Comparison of ENCODE assay signal across 23 cellular contexts in genomic region chr17:67270411-67270810, GRCh38. TPM values are rescaled to one million over a fixed set of nuclear protein-coding genes. Genes with fewer than 3 reads are reported as not detected.
A peak's percentile ranks its signal among the peaks of the same experiment; 100 is the strongest.
DNase-seq lines count a peak whose midpoint lies in the region; ATAC-seq and TF ChIP-seq lines count a peak whose summit lies in the region.
"Had no signal": no experiment of that assay in that cellular context is flagged by ENCODE, and none has a peak within 500 bp of the region (broad histone marks: within the 10 kb centered on the region; RNA-seq: fewer than 3 reads in every experiment).

No MANE protein-coding gene starts in this region.

- no peak overlapping the region for H3K23ac ChIP-seq in IMR-90 (ENCODE audit: low read depth, low read length)

- H3K4ac ChIP-seq in IMR-90 (ENCODE audit: low read depth, low read length): no peak overlapping the region

- CTCF ChIA-PET in IMR-90 (lab: Yijun Ruan, JAX): no interaction called here

- H3K4me3 ChIP-seq in IMR-90 (ENCODE audit: insufficient read depth, low read depth, low read length): no peak overlapping the region
- no peak overlapping the region for H3K4me3 ChIP-seq in NB4 (ENCODE audit: low read depth, low read length)
- H3K4me3 ChIP-seq: GM12878 had no signal

- in situ Hi-C loops in IMR-90 (cut with MboI; ENCODE audit: low sequenced_read_pairs): no loop called here

- H4K20me1 ChIP-seq in IMR-90 (ENCODE audit: insufficient read depth, low read length): no peaks in the 10 kb centered on the region

- no peaks in the 10 kb centered on the region for H3K27me3 ChIP-seq in IMR-90 (ENCODE audit: control insufficient read depth, insufficient read depth, low read length)

- H4K91ac ChIP-seq in IMR-90 (ENCODE audit: insufficient read depth, low read depth, low read length): no peak overlapping the region

- no peak overlapping the region for H3K14ac ChIP-seq in IMR-90 (replicated peaks; ENCODE audit: low read depth, low read length)

- intact Hi-C loops in IMR-90 (cut with micrococcal nuclease): no loop called here

- no peak overlapping the region for H4K8ac ChIP-seq in IMR-90 (ENCODE audit: low read depth in 2 of 2, low read length in 2 of 2)

- no peak overlapping the region for H2AK9ac ChIP-seq in IMR-90 (replicated peaks; ENCODE audit: low read depth, low read length, poor library complexity)

- H3K9ac ChIP-seq in IMR-90 (ENCODE audit: low read depth, low read length): no peak overlapping the region

- no TSS peak for BruUV-seq in IMR-90 (replicated peaks; lab: Mats Ljungman, UMichigan)

- TF ChIP-seq POLR2A in IMR-90 (IDR thresholded peaks at IDR 0.05; ENCODE audit: low read depth, low read length) (no peak), NB4 (IDR thresholded peaks at IDR 0.05; ENCODE audit: extremely low read depth, insufficient read length) (no peak)

- no peaks in the 10 kb centered on the region for H3K36me3 ChIP-seq in IMR-90 (ENCODE audit: control insufficient read depth, insufficient read depth, low read length)

- H3K9me3 ChIP-seq in IMR-90 (ENCODE audit: control insufficient read depth, insufficient read depth, low read length): no peaks in the 10 kb centered on the region
- H3K9me3 ChIP-seq: Caco-2 had no signal

- no CpG with 5 or more reads among the region's 6 CpGs for WGBS in IMR-90 (ENCODE audit: extremely low coverage in 2 of 2, insufficient read length in 1 of 2), 2 experiments

- no peak overlapping the region for H2AFZ ChIP-seq in IMR-90 (replicated peaks; ENCODE audit: low read length, poor library complexity)

- H3K56ac ChIP-seq in IMR-90 (ENCODE audit: extremely low read depth, insufficient read depth, low read length): no peak overlapping the region

- H3K79me1 ChIP-seq in IMR-90 (ENCODE audit: low read depth in 1 of 2, low read length in 2 of 2): no peaks in the 10 kb centered on the region

- TF ChIP-seq CTCF in IMR-90 (conservative IDR thresholded peaks at IDR 0.05; ENCODE audit: low read depth, low read length) (no peak), NB4 (IDR thresholded peaks at IDR 0.05; ENCODE audit: low read depth, low read length) (no peak)

- no peak for TF ChIP-seq RAD21 in IMR-90 (IDR thresholded peaks at IDR 0.05; ENCODE audit: low read length)

- no peak overlapping the region for H3K18ac ChIP-seq in IMR-90 (ENCODE audit: low read depth, low read length)

- H4K5ac ChIP-seq in IMR-90 (ENCODE audit: low read depth, low read length): no peak overlapping the region

- ATAC-seq in IMR-90 (ENCODE audit: low read depth) (no peak), GM18858 (IDR thresholded peaks at IDR 0.05; ENCODE audit: unreplicated experiment) (no peak), GM18870 (IDR thresholded peaks at IDR 0.05; ENCODE audit: unreplicated experiment) (no peak), GM21619 (IDR thresholded peaks at IDR 0.05; ENCODE audit: unreplicated experiment) (no peak)
- ATAC-seq: GM12878 had no signal

- H2BK15ac ChIP-seq in IMR-90 (ENCODE audit: low read depth, low read length): no peak overlapping the region

- H2AK5ac ChIP-seq in IMR-90 (ENCODE audit: low read depth, low read length): no peak overlapping the region

- H2BK5ac ChIP-seq in IMR-90 (ENCODE audit: low read depth, low read length, poor library complexity, severe bottlenecking): no peak overlapping the region

- H2BK20ac ChIP-seq in IMR-90 (ENCODE audit: low read depth, low read length): no peak overlapping the region

- DNase-seq in AML-193 (lab: John Stamatoyannopoulos, UW) (peak; percentile 37 to 40), IMR-90 (no peak), NB4 (ENCODE audit: low read depth) (peak; percentile 59), SKM-1 treated with dmso at 0.1 percent for 144 hours (lab: John Stamatoyannopoulos, UW; ENCODE audit: unreplicated experiment) (peak; percentile 31), 8988T (no peak)
- DNase-seq: Caco-2; CD4-positive, alpha-beta T cell; DMS 273 treated with DMSO at 0.1 percent for 48 hours; DMS79 treated with DMSO at 0.1 percent for 48 hours; GOT3; HCEC 1CT; MM.1S; NCI-H1417; NCI-H1694 treated with DMSO at 0.1 percent for 48 hours; NCI-H2081 treated with DMSO at 0.1 percent for 48 hours; NCI-H2171 treated with DMSO at 0.1 percent for 48 hours; NCI-H526; SHP77 treated with DMSO at 0.1 percent for 48 hours had no signal

- H3K4me2 ChIP-seq in IMR-90 (ENCODE audit: low read depth, low read length): no peak overlapping the region

- H3K4me1 ChIP-seq in IMR-90 (ENCODE audit: control insufficient read depth, insufficient read depth, low read length): no peaks in the 10 kb centered on the region
- H3K4me1 ChIP-seq: Caco-2 had no signal

- H3K27ac ChIP-seq in IMR-90 (ENCODE audit: insufficient read depth, low read length): no peak overlapping the region
- H3K27ac ChIP-seq: RWPE1 had no signal

- H3K9me1 ChIP-seq in IMR-90 (ENCODE audit: insufficient read depth, low read length): no peaks in the 10 kb centered on the region

- dilution Hi-C loops in IMR-90 (cut with HindIII; ENCODE audit: low sequenced_read_pairs, unreplicated experiment): no loop called here

- POLR2A ChIA-PET in IMR-90 (lab: Charles Lee; ENCODE audit: unreplicated experiment): no interaction called here

- no peak overlapping the region for H2BK120ac ChIP-seq in IMR-90 (ENCODE audit: low read depth, low read length)

TF ChIP-seq in IMR-90, 13 proteins besides CTCF, POLR2A, EP300 and RAD21:
- TF ChIP-seq BHLHE40 (IDR thresholded peaks at IDR 0.05; ENCODE audit: low read depth, low read length) (no peak), MAFK (IDR thresholded peaks at IDR 0.05; ENCODE audit: low read depth, low read length) (no peak), RFX5 (IDR thresholded peaks at IDR 0.05; ENCODE audit: low read depth, low read length) (no peak), FOS (IDR thresholded peaks at IDR 0.05; ENCODE audit: low read depth, low read length) (no peak), ELK1 (IDR thresholded peaks at IDR 0.05; ENCODE audit: borderline replicate concordance, low read depth, low read length) (no peak), CHD1 (IDR thresholded peaks at IDR 0.05; ENCODE audit: low read depth, low read length) (no peak), MAZ (IDR thresholded peaks at IDR 0.05; ENCODE audit: borderline replicate concordance, low read depth, low read length) (no peak), CEBPB (IDR thresholded peaks at IDR 0.05; ENCODE audit: low read depth, low read length) (0 out of 2 replicates have a peak, but pooled peaks have one; percentile 37)

RNA-seq across cellular contexts. Expression of gene HELZ, which starts 25.4 kb away (rescaled TPM):
- 60.6 and 65.0 TPM in 2 replicates for total RNA-seq in IMR-90 (2012; rRNA removed)
- 6.9 and 8.0 TPM in 2 replicates for polyA plus RNA-seq in IMR-90 (2012; rRNA removed)
- polyA plus RNA-seq in IMR-90 (2012; cell fraction: cytosol; rRNA removed): 1.6 and 1.7 TPM in 2 replicates
- 2.8 and 15.1 TPM in 2 replicates for polyA plus RNA-seq in IMR-90 (2012; cell fraction: nucleus; rRNA removed; ENCODE audit: low replicate concordance)

Comparison
In these comparisons a context has a peak if more than half of its experiments do, and no peak if none do; other contexts are left out.
1. DNase-seq: peak in AML-193 (2 of 2), NB4 (single experiment) and SKM-1 treated with dmso at 0.1 percent for 144 hours (single experiment); none in IMR-90 (single experiment) and 8988T (single experiment).